ENCODE assay signal across 16 cellular contexts in the genomic region with DNA sequence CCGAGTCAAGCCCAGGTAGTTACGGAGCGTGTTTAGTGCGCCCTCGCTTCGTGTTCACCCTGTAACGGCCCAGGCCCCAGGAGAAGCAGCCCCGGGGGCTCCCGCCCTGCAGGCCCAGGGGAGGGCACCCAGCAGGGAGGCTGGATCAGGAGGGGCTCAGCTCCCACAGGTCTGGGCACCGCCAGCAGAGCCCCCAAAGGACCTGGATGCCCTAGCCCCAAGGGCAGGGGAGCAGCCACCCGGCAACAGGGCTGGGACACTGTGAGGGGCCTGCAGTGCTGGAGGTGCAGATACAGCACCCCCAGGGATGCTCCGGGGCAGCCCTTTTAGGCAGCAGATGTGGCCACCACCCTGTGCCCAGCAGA. TPM values are rescaled to one million over a fixed set of nuclear protein-coding genes. Genes with fewer than 3 reads are reported as not detected.
DNase-seq lines count a peak whose midpoint lies in the region; ATAC-seq, FAIRE-seq and TF ChIP-seq lines count a peak whose summit lies in the region.
"Had no signal": no experiment of that assay in that cellular context is flagged by ENCODE, and none has a peak within 500 bp of the region (broad histone marks: within the 10 kb centered on the region; RNA-seq: fewer than 3 reads in every experiment).

No MANE protein-coding gene starts in this region.

- no peaks in the 10 kb centered on the region for H3K4me1 Mint-ChIP-seq in HFFc6 (ENCODE audit: low read depth)
- peaks cover 4% of the 10 kb centered on the region for H3K4me1 Mint-ChIP-seq in activated naive CD4-positive, alpha-beta T cell treated with anti-CD3 and anti-CD28 coated beads for 36 hours (ENCODE audit: low read depth)

- H4K20me1 ChIP-seq in BLaER1 = no peaks in the 10 kb centered on the region
- H4K20me1 ChIP-seq in BLaER1 treated with 17β-estradiol and CSF1 and Interleukin-3, amounts not matched to agents 10 nM and 100 nM = no peaks in the 10 kb centered on the region

- intact Hi-C loops in kidney (cut with DNase I) = no loop called here
- intact Hi-C loops in activated naive CD4-positive, alpha-beta T cell treated with anti-CD3 and anti-CD28 coated beads for 36 hours (cut with micrococcal nuclease) = no loop called here

- peak overlapping the region; percentile 29; the same call in 1 of the 2 replicates for H3K9ac ChIP-seq in BLaER1
- H3K9ac ChIP-seq in BLaER1 treated with 17β-estradiol and CSF1 and Interleukin-3, amounts not matched to agents 10 nM and 100 nM = peak overlapping the region in 1 of 11 experiments; percentile 35; a peak in 1 of 22 replicates
- no peak overlapping the region for H3K9ac ChIP-seq in kidney (ENCODE audit: low read length in 2 of 2)

- H3K9me3 Mint-ChIP-seq in HFFc6 = no peaks in the 10 kb centered on the region
- no peaks in the 10 kb centered on the region for H3K9me3 Mint-ChIP-seq in activated naive CD4-positive, alpha-beta T cell treated with anti-CD3 and anti-CD28 coated beads for 36 hours
- H3K9me3 Mint-ChIP-seq: CD8-positive, alpha-beta memory T cell; IgD-negative memory B cell had no signal

- no peak for FAIRE-seq in kidney (lab: Jason Lieb, UNC)
- FAIRE-seq: A549 had no signal

- H3K4me3 Mint-ChIP-seq in HFFc6 = no peak overlapping the region
- no peak overlapping the region for H3K4me3 Mint-ChIP-seq in activated naive CD4-positive, alpha-beta T cell treated with anti-CD3 and anti-CD28 coated beads for 36 hours
- H3K4me3 Mint-ChIP-seq: CD8-positive, alpha-beta memory T cell had no signal

- peak overlapping the region; percentile 44; the same call in 1 of the 2 replicates for H3K27ac ChIP-seq in BLaER1
- no peak overlapping the region for H3K27ac ChIP-seq in BLaER1 treated with 17β-estradiol and CSF1 and Interleukin-3, amounts not matched to agents 10 nM and 100 nM
- H3K27ac ChIP-seq in caudate nucleus (ENCODE audit: low read depth, low read length) = peak overlapping the region; percentile 60
- no peak overlapping the region for H3K27ac ChIP-seq in kidney (ENCODE audit: low read depth in 2 of 2, low read length in 2 of 2)
- H3K27ac ChIP-seq: A549 had no signal

- H3K36me3 ChIP-seq in BLaER1 = no peaks in the 10 kb centered on the region; the same call in 1 of the 2 replicates
- H3K36me3 ChIP-seq in BLaER1 treated with 17β-estradiol and CSF1 and Interleukin-3, amounts not matched to agents 10 nM and 100 nM = no peaks in the 10 kb centered on the region
- H3K36me3 ChIP-seq in kidney (ENCODE audit: control insufficient read depth in 1 of 2, insufficient read depth in 2 of 2, low read length in 2 of 2) = peaks cover 0 to 7% of the 10 kb centered on the region in 2 donors

- H3K4me3 ChIP-seq in BLaER1 = no peak overlapping the region
- H3K4me3 ChIP-seq in BLaER1 treated with 17β-estradiol and CSF1 and Interleukin-3, amounts not matched to agents 10 nM and 100 nM = no peak overlapping the region
- H3K4me3 ChIP-seq in kidney (ENCODE audit: low read length in 2 of 2) = no peak overlapping the region
- H3K4me3 ChIP-seq: A549 had no signal

- H3K27me3 Mint-ChIP-seq in HFFc6 (ENCODE audit: insufficient read depth) = no peaks in the 10 kb centered on the region; the same call in 1 of the 2 replicates
- H3K27me3 Mint-ChIP-seq in activated naive CD4-positive, alpha-beta T cell treated with anti-CD3 and anti-CD28 coated beads for 36 hours (ENCODE audit: low read depth) = no peaks in the 10 kb centered on the region
- H3K27me3 Mint-ChIP-seq: CD8-positive, alpha-beta memory T cell; IgD-negative memory B cell had no signal

- H3K27ac Mint-ChIP-seq in HFFc6 = no peak overlapping the region
- no peak overlapping the region for H3K27ac Mint-ChIP-seq in activated naive CD4-positive, alpha-beta T cell treated with anti-CD3 and anti-CD28 coated beads for 36 hours

- no peak for TF ChIP-seq CTCF in kidney (IDR thresholded peaks at IDR 0.05; ENCODE audit: borderline replicate concordance, extremely low read depth, insufficient read depth)
- no peak for TF ChIP-seq CTCF in HFFc6 (IDR thresholded peaks at IDR 0.05)

- peak overlapping the region; percentile 59 for H3K4me2 ChIP-seq in BLaER1
- H3K4me2 ChIP-seq in BLaER1 treated with 17β-estradiol and CSF1 and Interleukin-3, amounts not matched to agents 10 nM and 100 nM = peak overlapping the region in 8 of 11 experiments; percentile 20 to 68 (median 45); a peak in 14 of 22 replicates
- H3K4me2 ChIP-seq: A549 had no signal

- no peaks in the 10 kb centered on the region for H3K36me3 Mint-ChIP-seq in HFFc6 (ENCODE audit: low read depth)
- no peaks in the 10 kb centered on the region for H3K36me3 Mint-ChIP-seq in activated naive CD4-positive, alpha-beta T cell treated with anti-CD3 and anti-CD28 coated beads for 36 hours (ENCODE audit: low read depth)
- H3K36me3 Mint-ChIP-seq: CD8-positive, alpha-beta memory T cell; IgD-negative memory B cell had no signal

- H3K4me1 ChIP-seq in BLaER1 = peaks cover 74% of the 10 kb centered on the region
- peaks cover 23 to 73% (median 65%) of the 10 kb centered on the region in 10 experiments for H3K4me1 ChIP-seq in BLaER1 treated with 17β-estradiol and CSF1 and Interleukin-3, amounts not matched to agents 10 nM and 100 nM
- H3K4me1 ChIP-seq in kidney (ENCODE audit: control insufficient read depth in 1 of 2, insufficient read depth in 1 of 2, low read depth in 1 of 2, low read length in 2 of 2) = peaks cover 0 to 14% of the 10 kb centered on the region in 2 donors
- H3K4me1 ChIP-seq: BE2C, Caco-2 had no signal

- DNase-seq in caudate nucleus (lab: John Stamatoyannopoulos, UW) (no peak), kidney (peak; percentile 66), NOMO-1 treated with DMSO at 0.1 percent for 48 hours (lab: John Stamatoyannopoulos, UW; ENCODE audit: unreplicated experiment) (no peak), HFFc6 (no peak)
- no peak for DNase-seq in activated naive CD4-positive, alpha-beta T cell treated with anti-CD3 and anti-CD28 coated beads for 36 hours
- DNase-seq: BE2C; Caco-2; CD8-positive, alpha-beta memory T cell; DND-41; GF-D8 had no signal

- H3K9me3 ChIP-seq in BLaER1 (no peaks in the 10 kb centered on the region), kidney (ENCODE audit: control insufficient read depth in 1 of 2, low read length in 2 of 2) (no peaks in the 10 kb centered on the region)
- H3K9me3 ChIP-seq in BLaER1 treated with 17β-estradiol and CSF1 and Interleukin-3, amounts not matched to agents 10 nM and 100 nM (replicated peaks in 1 of 11) = no peaks in the 10 kb centered on the region
- H3K9me3 ChIP-seq: A549, BE2C, Caco-2 had no signal

- ATAC-seq in HG03280 (IDR thresholded peaks at IDR 0.05; ENCODE audit: unreplicated experiment) = no peak
- ATAC-seq: HCT116 had no signal

- CTCF ChIA-PET in activated naive CD4-positive, alpha-beta T cell treated with anti-CD3 and anti-CD28 coated beads for 36 hours (lab: Charles Lee) = interaction anchor here (1.5 kb wide), 1 partner anchor 11 kb away, joined by 6 read pairs; no protein-coding TSS in a partner anchor

- no peaks in the 10 kb centered on the region for H3K27me3 ChIP-seq in BLaER1
- no peaks in the 10 kb centered on the region for H3K27me3 ChIP-seq in BLaER1 treated with 17β-estradiol and CSF1 and Interleukin-3, amounts not matched to agents 10 nM and 100 nM
- H3K27me3 ChIP-seq: BE2C had no signal

RNA-seq across cellular contexts. Expression of gene PWWP2B, which starts 35.2 kb away (rescaled TPM):
- 24.3 TPM for total RNA-seq in kidney
- polyA plus RNA-seq in kidney (ENCODE audit: insufficient read depth, low read depth, low replicate concordance) = 12.9 TPM
- total RNA-seq in HFFc6 (2021; fragmentation: NEBNext Ultra II Directional; extraction: Animal tissue kit (Norgen Biotek cat#: 25700)) = 1 to 10 TPM; 4.1 to 6.3 (median 4.7) TPM
- total RNA-seq in activated naive CD4-positive, alpha-beta T cell treated with anti-CD3 and anti-CD28 coated beads for 36 hours = 1 to 10 TPM; 1.5 to 2.2 TPM

Comparison
In these comparisons a context has a peak if more than half of its experiments do, and no peak if none do; other contexts are left out.
1. H3K27ac ChIP-seq: peak in BLaER1 (single experiment) and caudate nucleus (single experiment); none in BLaER1 treated with 17β-estradiol and CSF1 and Interleukin-3, amounts not matched to agents 10 nM and 100 nM (0 of 11) and kidney (0 of 2).